Comparison of ENCODE assay signal across 7 cellular contexts in the genomic region with DNA sequence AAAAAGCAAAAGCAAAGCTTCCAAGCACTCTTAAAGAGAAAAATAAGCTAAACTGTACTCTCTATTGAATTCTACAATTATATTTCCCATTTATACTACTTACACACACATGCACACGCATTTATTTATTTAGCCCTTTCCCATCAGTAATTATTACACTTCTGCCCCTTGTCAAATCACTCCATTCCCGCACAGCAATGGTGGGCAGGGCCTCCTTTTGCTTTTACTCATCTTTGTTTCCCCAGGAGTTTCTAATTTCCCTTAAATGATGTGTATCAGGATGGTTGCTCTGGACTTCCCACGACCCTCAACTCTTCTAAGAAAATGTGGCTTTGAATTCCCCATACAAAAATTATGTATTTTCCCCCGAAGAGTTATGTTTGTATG. TPM values are rescaled to one million over a fixed set of nuclear protein-coding genes. Genes with fewer than 3 reads are reported as not detected.
DNase-seq lines count a peak whose midpoint lies in the region; ATAC-seq and TF ChIP-seq lines count a peak whose summit lies in the region.

No MANE protein-coding gene starts in this region.

- no peaks in the 10 kb centered on the region for H3K27me3 ChIP-seq in HAP-1 (ENCODE audit: low read depth)
- no peaks in the 10 kb centered on the region for H3K27me3 ChIP-seq in spleen (replicated peaks in 1 of 7)

- ATAC-seq in esophagus mucosa = no peak

- TF ChIP-seq CTCF in VCaP (conservative IDR thresholded peaks at IDR 0.05) (no peak), glutamatergic neuron (IDR thresholded peaks at IDR 0.05; ENCODE audit: partially characterized antibody, unreplicated experiment) (no peak), spleen (IDR thresholded peaks at IDR 0.05 in 8 of 11, conservative IDR thresholded peaks at IDR 0.05 in 3 of 11) (no peak)

- no peak for DNase-seq in HAP-1 (ENCODE audit: low spot score in 2 of 2)
- no peak for DNase-seq in glutamatergic neuron
- DNase-seq in spleen = no peak
- DNase-seq in NCI-H2196 (lab: John Stamatoyannopoulos, UW; ENCODE audit: unreplicated experiment) = no peak
- DNase-seq in NOMO-1 treated with dmso at 0.1 percent for 144 hours (lab: John Stamatoyannopoulos, UW; ENCODE audit: unreplicated experiment) = no peak

- peak overlapping the region; percentile 29 for H3K4me3 ChIP-seq in HAP-1
- peak overlapping the region in 7 of 8 donors; percentile 37 to 77 (median 54) for H3K4me3 ChIP-seq in spleen

- H3K4me3 Mint-ChIP-seq in glutamatergic neuron (ENCODE audit: unreplicated experiment) = peak overlapping the region; percentile 89

- H3K9me3 Mint-ChIP-seq in glutamatergic neuron (ENCODE audit: unreplicated experiment) = peaks cover 4% of the 10 kb centered on the region

- no peak for TF ChIP-seq POLR2A in spleen (IDR thresholded peaks at IDR 0.05)

- H3K4me1 Mint-ChIP-seq in glutamatergic neuron (ENCODE audit: low read depth, unreplicated experiment) = peaks cover 5% of the 10 kb centered on the region

- H3K9me3 ChIP-seq in HAP-1 (no peaks in the 10 kb centered on the region), spleen (no peaks in the 10 kb centered on the region)

- H3K27ac ChIP-seq in VCaP (peak overlapping the region; percentile 69), spleen (peak overlapping the region in 7 of 8 donors; percentile 68 to 85 (median 75))

- H3K27ac Mint-ChIP-seq in glutamatergic neuron (ENCODE audit: unreplicated experiment) = peak overlapping the region; percentile 57

- H3K36me3 ChIP-seq in HAP-1 (replicated peaks) (no peaks in the 10 kb centered on the region), spleen (no peaks in the 10 kb centered on the region)

- no peaks in the 10 kb centered on the region for H3K27me3 Mint-ChIP-seq in glutamatergic neuron (ENCODE audit: unreplicated experiment)

- peaks cover 10% of the 10 kb centered on the region for H3K4me1 ChIP-seq in HAP-1
- H3K4me1 ChIP-seq in spleen = peaks cover 0 to 18% (median 14%) of the 10 kb centered on the region in 6 donors

- H3K36me3 Mint-ChIP-seq in glutamatergic neuron (ENCODE audit: unreplicated experiment) = no peaks in the 10 kb centered on the region

- 11 to 33% (median 21%) methylated on average over 4 of the region's 4 CpGs for WGBS in spleen, 5 donors

- in situ Hi-C loops in HAP-1 (cut with MboI; ENCODE audit: low sequenced_read_pairs) = no loop called here

- intact Hi-C loops in spleen (cut with DNase I; ENCODE audit: low total_unique reads) = no loop called here

RNA-seq across cellular contexts. Expression of gene PXT1, which starts 19.9 kb away (rescaled TPM):
- total RNA-seq in glutamatergic neuron (ENCODE audit: unreplicated experiment) (not detected), spleen (under 1 TPM in 1 of 7 donors, not detected in 6; 0.49 TPM), esophagus mucosa (not detected)
- polyA plus RNA-seq in spleen = not detected

RNA-seq across cellular contexts. Expression of gene KCTD20, which starts 20.1 kb away (rescaled TPM):
- total RNA-seq in glutamatergic neuron (ENCODE audit: unreplicated experiment) (29.1 TPM), spleen (10 to 100 TPM; 45.5 to 65.9 (median 61.9) TPM), esophagus mucosa (23.1 TPM)
- 10 to 100 TPM; 12.8 to 26.6 (median 14.5) TPM for polyA plus RNA-seq in spleen

RNA-seq across cellular contexts. Expression of gene ETV7, which starts 35.2 kb away (rescaled TPM):
- not detected for total RNA-seq in glutamatergic neuron (ENCODE audit: unreplicated experiment)
- 1 to 10 TPM in 6 of 7 donors, under 1 TPM in 1; 0.51 to 3.2 (median 1.9) TPM for total RNA-seq in spleen
- 1 to 10 TPM; 1.6 to 4.5 (median 2.1) TPM for polyA plus RNA-seq in spleen
- total RNA-seq in esophagus mucosa = 2.1 TPM
